27 cellular contexts compared by ENCODE assay signal in the genomic region with DNA sequence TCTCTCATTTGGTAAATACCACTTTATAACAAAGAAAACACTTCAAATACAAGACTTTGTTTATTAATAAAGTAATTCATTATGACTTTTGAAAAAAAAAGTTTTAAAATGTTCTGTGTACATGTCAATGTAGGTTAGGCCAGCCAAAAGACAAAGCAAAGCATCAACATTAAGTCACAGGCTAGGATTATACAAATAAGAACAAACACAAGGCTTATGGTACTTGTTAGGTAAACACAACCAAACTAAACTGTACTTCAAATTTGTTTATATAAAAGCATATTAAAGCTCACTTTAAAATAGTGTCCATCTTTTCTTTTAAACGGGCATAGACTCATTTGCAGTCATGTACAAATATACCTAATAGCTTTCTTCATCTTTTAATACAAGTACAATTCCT.
"Had no signal": no experiment of that assay in that cellular context is flagged by ENCODE, and none has a peak within 500 bp of the region (broad histone marks: within the 10 kb centered on the region; RNA-seq: fewer than 3 reads in every experiment).

No MANE protein-coding gene starts in this region.

- ATAC-seq: psoas muscle; right cardiac atrium; right lobe of liver; stimulated activated effector memory CD8-positive, alpha-beta T cell treated with anti-CD3 and anti-CD28 coated beads, Interleukin-12 subunit alpha, Interleukin-12 subunit beta, amount 100 ng/mL, for 72 hours; stimulated activated naive B cell treated with anti-CD40 and anti-IgM and Interleukin-4, amounts not matched to agents 10 μg/mL and 1 μg/mL and 100 μg/mL, for 72 hours had no signal

- H3K27ac ChIP-seq: neural progenitor cell, ovary, parathyroid adenoma, psoas muscle, right lobe of liver, sigmoid colon, stomach, thoracic aorta, thyroid gland, tibial nerve, upper lobe of left lung, vagina had no signal

- H3K4me1 Mint-ChIP-seq: nephron; neural progenitor cell; stimulated activated effector memory CD8-positive, alpha-beta T cell treated with anti-CD3 and anti-CD28 coated beads, Interleukin-12 subunit alpha, Interleukin-12 subunit beta, amount 100 ng/mL, for 72 hours; stimulated activated naive B cell treated with anti-CD40 and anti-IgM and Interleukin-4, amounts not matched to agents 10 μg/mL and 1 μg/mL and 100 μg/mL, for 72 hours had no signal

- H3K4me2 ChIP-seq: neural progenitor cell had no signal

- H3K27ac Mint-ChIP-seq: nephron; neural progenitor cell; progenitor cell of endocrine pancreas; stimulated activated effector memory CD8-positive, alpha-beta T cell treated with anti-CD3 and anti-CD28 coated beads, Interleukin-12 subunit alpha, Interleukin-12 subunit beta, amount 100 ng/mL, for 72 hours; stimulated activated naive B cell treated with anti-CD40 and anti-IgM and Interleukin-4, amounts not matched to agents 10 μg/mL and 1 μg/mL and 100 μg/mL, for 72 hours; stimulated activated naive CD8-positive, alpha-beta T cell treated with anti-CD3 and anti-CD28 coated beads, Interleukin-15, Interleukin-2, amounts not matched to agents 100 ng/mL and 50 ng/mL, for 24 hours had no signal

- H3K36me3 ChIP-seq: ovary, right lobe of liver, thoracic aorta had no signal

- H3K9me3 Mint-ChIP-seq: nephron; neural progenitor cell; stimulated activated effector memory CD8-positive, alpha-beta T cell treated with anti-CD3 and anti-CD28 coated beads, Interleukin-12 subunit alpha, Interleukin-12 subunit beta, amount 100 ng/mL, for 72 hours; stimulated activated naive B cell treated with anti-CD40 and anti-IgM and Interleukin-4, amounts not matched to agents 10 μg/mL and 1 μg/mL and 100 μg/mL, for 72 hours; stimulated activated naive CD8-positive, alpha-beta T cell treated with anti-CD3 and anti-CD28 coated beads, Interleukin-15, Interleukin-2, amounts not matched to agents 100 ng/mL and 50 ng/mL, for 24 hours had no signal

- H3K9ac ChIP-seq: neural progenitor cell, parathyroid adenoma had no signal

- H2AFZ ChIP-seq: neural progenitor cell, parathyroid adenoma had no signal

- H3K79me2 ChIP-seq: parathyroid adenoma had no signal

- DNase-seq: occipital lobe; ovary; posterior cingulate gyrus; psoas muscle; right cardiac atrium; right lobe of liver; sigmoid colon; small intestine; stimulated activated CD4-positive, alpha-beta T cell treated with anti-CD3 and anti-CD28 coated beads, Interleukin-15, amount 100 ng/mL, for 24 hours; stimulated activated CD4-positive, alpha-beta T cell treated with anti-CD3 and anti-CD28 coated beads, Interleukin-2, amount 100 ng/mL, for 24 hours; stimulated activated CD4-positive, alpha-beta T cell treated with anti-CD3 and anti-CD28 coated beads, Interleukin-2, amount 100 ng/mL, for 48 hours; stimulated activated CD4-positive, alpha-beta T cell treated with anti-CD3 and anti-CD28 coated beads, Interleukin-4, amount 100 ng/mL, for 24 hours; stimulated activated naive B cell treated with anti-CD40 and anti-IgM and Interleukin-4, amounts not matched to agents 10 μg/mL and 1 μg/mL and 100 μg/mL, for 72 hours; stimulated activated naive CD4-positive, alpha-beta T cell treated with Interleukin-2 at 50 U/mL for 16 hours; stomach; thyroid gland; trophoblast cell; upper lobe of left lung had no signal

- H3K4me3 Mint-ChIP-seq: nephron; neural progenitor cell; stimulated activated effector memory CD8-positive, alpha-beta T cell treated with anti-CD3 and anti-CD28 coated beads, Interleukin-12 subunit alpha, Interleukin-12 subunit beta, amount 100 ng/mL, for 72 hours; stimulated activated naive B cell treated with anti-CD40 and anti-IgM and Interleukin-4, amounts not matched to agents 10 μg/mL and 1 μg/mL and 100 μg/mL, for 72 hours; stimulated activated naive CD8-positive, alpha-beta T cell treated with anti-CD3 and anti-CD28 coated beads, Interleukin-15, Interleukin-2, amounts not matched to agents 100 ng/mL and 50 ng/mL, for 24 hours had no signal

- H3K27me3 ChIP-seq: neural progenitor cell, ovary, right lobe of liver, sigmoid colon, stomach, thyroid gland, tibial nerve, upper lobe of left lung, vagina had no signal

- H3K4me3 ChIP-seq: neural progenitor cell, ovary, psoas muscle, right lobe of liver, sigmoid colon, stomach, thoracic aorta, thyroid gland, tibial nerve, upper lobe of left lung, vagina had no signal

- H3K9me3 ChIP-seq: ovary, psoas muscle, right lobe of liver, sigmoid colon, stomach, thoracic aorta, thyroid gland, tibial nerve, upper lobe of left lung, vagina had no signal

- H3K27me3 Mint-ChIP-seq: progenitor cell of endocrine pancreas; stimulated activated naive B cell treated with anti-CD40 and anti-IgM and Interleukin-4, amounts not matched to agents 10 μg/mL and 1 μg/mL and 100 μg/mL, for 72 hours; stimulated activated naive CD8-positive, alpha-beta T cell treated with anti-CD3 and anti-CD28 coated beads, Interleukin-15, Interleukin-2, amounts not matched to agents 100 ng/mL and 50 ng/mL, for 24 hours had no signal

- H3K4me1 ChIP-seq: neural progenitor cell, parathyroid adenoma, psoas muscle, right lobe of liver, sigmoid colon, stomach, upper lobe of left lung, vagina had no signal
